Comparison of ENCODE assay signal across 7 cellular contexts in the genomic region with DNA sequence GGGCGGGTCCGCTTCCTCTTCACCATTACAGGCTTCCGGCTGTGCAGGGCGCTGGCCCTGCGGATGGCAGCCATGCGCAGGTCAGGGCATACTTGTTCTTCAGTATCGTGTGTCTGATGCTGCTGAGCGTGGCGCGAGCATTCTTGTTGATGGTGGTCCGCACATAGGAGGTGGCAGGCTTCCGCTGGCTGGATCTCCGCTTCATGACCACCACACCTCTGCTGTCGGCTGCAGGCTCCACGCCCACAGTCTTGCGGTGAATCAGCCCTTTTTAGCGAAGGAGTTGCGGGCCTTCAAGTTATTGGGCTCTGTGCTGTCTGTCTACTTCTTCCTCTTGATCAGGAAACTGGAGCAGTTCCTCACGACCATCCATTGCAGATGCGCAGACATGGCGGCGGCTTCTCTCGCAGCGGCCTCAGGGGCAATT.
"Had no signal": no experiment of that assay in that cellular context is flagged by ENCODE, and none has a peak within 500 bp of the region (broad histone marks: within the 10 kb centered on the region; RNA-seq: fewer than 3 reads in every experiment).

No MANE protein-coding gene starts in this region.

- H2AFZ ChIP-seq: GM23338 had no signal

- H3K9me3 ChIP-seq: HAP-1 had no signal

- DNase-seq: H7, HFFc6, IMR-90, KBM-7 had no signal

- H3K36me3 ChIP-seq: HAP-1 had no signal

- H3K4me2 ChIP-seq: GM23338 had no signal

- ATAC-seq: GM23338, HCT116 had no signal

- H3K4me3 ChIP-seq: GM23338, HAP-1 had no signal
